Comparison of ENCODE assay signal across 8 cellular contexts in genomic region chr17:80892019-80892855, GRCh38.
A peak's percentile ranks its signal among the peaks of the same experiment; 100 is the strongest.
DNase-seq lines count a peak whose midpoint lies in the region; ATAC-seq and TF ChIP-seq lines count a peak whose summit lies in the region.

No MANE protein-coding gene starts in this region.

- H3K36me3 ChIP-seq in SJCRH30 (peaks cover 11% of the 10 kb centered on the region), smooth muscle cell (ENCODE audit: low read depth) (no peaks in the 10 kb centered on the region)

- H3K4me3 Mint-ChIP-seq in glutamatergic neuron (ENCODE audit: unreplicated experiment): no peak overlapping the region

- H3K4me2 ChIP-seq in smooth muscle cell: peak overlapping the region; percentile 76

- H3K27ac ChIP-seq in SJCRH30: peak overlapping the region; percentile 66
- H3K27ac ChIP-seq in smooth muscle cell (ENCODE audit: low read depth): peak overlapping the region; percentile 99

- no peaks in the 10 kb centered on the region for H3K36me3 Mint-ChIP-seq in glutamatergic neuron (ENCODE audit: unreplicated experiment)

- H2AFZ ChIP-seq in smooth muscle cell (ENCODE audit: low read depth): no peak overlapping the region

- H3K9ac ChIP-seq in smooth muscle cell (ENCODE audit: low read depth): peak overlapping the region; percentile 89

- H3K9me3 ChIP-seq in SJCRH30 (replicated peaks) (no peaks in the 10 kb centered on the region), smooth muscle cell (replicated peaks; ENCODE audit: low read depth) (no peaks in the 10 kb centered on the region)

- H3K4me1 ChIP-seq in SJCRH30 (peaks cover 9% of the 10 kb centered on the region), smooth muscle cell (ENCODE audit: low read depth) (peaks cover 9% of the 10 kb centered on the region)

- peaks cover 28% of the 10 kb centered on the region for H3K4me1 Mint-ChIP-seq in glutamatergic neuron (ENCODE audit: low read depth, unreplicated experiment)

- WGBS in smooth muscle cell (ENCODE audit: low lambda C conversion rate): 49% methylated on average over 35 of the region's 35 CpGs

- ATAC-seq in GM18870 (IDR thresholded peaks at IDR 0.05; ENCODE audit: unreplicated experiment) (peak; percentile 59), HG03280 (IDR thresholded peaks at IDR 0.05; ENCODE audit: unreplicated experiment) (peak; percentile 70)

- H3K4me3 ChIP-seq in SJCRH30 (peak overlapping the region; percentile 4; the same call in 1 of the 2 replicates), smooth muscle cell (no peak overlapping the region)

- H3K27ac Mint-ChIP-seq in glutamatergic neuron (ENCODE audit: unreplicated experiment): peak overlapping the region; percentile 12

- peaks cover 7% of the 10 kb centered on the region for H3F3A ChIP-seq in smooth muscle cell (ENCODE audit: low read depth)

- H3K27me3 Mint-ChIP-seq in glutamatergic neuron (ENCODE audit: unreplicated experiment): peaks cover 8% of the 10 kb centered on the region

- DNase-seq in SJCRH30 (peak; percentile 83 to 86), glutamatergic neuron (no peak), smooth muscle cell (lab: John Stamatoyannopoulos, UW; ENCODE audit: unreplicated experiment) (peak; percentile 39), NCI-H2227 (lab: John Stamatoyannopoulos, UW; ENCODE audit: unreplicated experiment) (no peak), OCI-M1 (lab: John Stamatoyannopoulos, UW) (no peak)
- DNase-seq in activated gamma-delta T cell treated with anti-CD3 and anti-CD28 coated beads, Interleukin-2, amount 50 U/mL, for 16 hours (ENCODE audit: low read depth): peak; percentile 59

- H3K79me2 ChIP-seq in smooth muscle cell (ENCODE audit: low read depth): no peaks in the 10 kb centered on the region

- H4K20me1 ChIP-seq in smooth muscle cell (ENCODE audit: low read depth): peaks cover 3% of the 10 kb centered on the region

- H3K27me3 ChIP-seq in SJCRH30 (no peaks in the 10 kb centered on the region), smooth muscle cell (ENCODE audit: low read depth) (no peaks in the 10 kb centered on the region)

- TF ChIP-seq CTCF in glutamatergic neuron (IDR thresholded peaks at IDR 0.05; ENCODE audit: partially characterized antibody, unreplicated experiment): no peak
- TF ChIP-seq CTCF in smooth muscle cell (IDR thresholded peaks at IDR 0.05; ENCODE audit: borderline replicate concordance, insufficient read depth, poor library complexity, severe bottlenecking): no peak

- peaks cover 2% of the 10 kb centered on the region for H3K9me3 Mint-ChIP-seq in glutamatergic neuron (ENCODE audit: unreplicated experiment)

Comparison
In these comparisons a context has a peak if more than half of its experiments do, and no peak if none do; other contexts are left out.
1. DNase-seq: peak in SJCRH30 (2 of 2), activated gamma-delta T cell treated with anti-CD3 and anti-CD28 coated beads, Interleukin-2, amount 50 U/mL, for 16 hours (single experiment) and smooth muscle cell (single experiment); none in glutamatergic neuron (single experiment), NCI-H2227 (single experiment) and OCI-M1 (single experiment).